In genomic region chr3:134353831-134354611, GRCh38 we compare ENCODE assay signal across 11 cellular contexts. TPM values are rescaled to one million over a fixed set of nuclear protein-coding genes. Genes with fewer than 3 reads are reported as not detected.
DNase-seq lines count a peak whose midpoint lies in the region; ATAC-seq, FAIRE-seq and TF ChIP-seq lines count a peak whose summit lies in the region.
"Had no signal": no experiment of that assay in that cellular context is flagged by ENCODE, and none has a peak within 500 bp of the region (broad histone marks: within the 10 kb centered on the region; RNA-seq: fewer than 3 reads in every experiment).

No MANE protein-coding gene starts in this region.

- H3K27me3 Mint-ChIP-seq in activated T-helper 2 cell treated with anti-CD3 and anti-CD28 coated beads, Interferon-gamma antibody, Interleukin-2, Interleukin-4, amounts not matched to agents 10 μg/mL and 5 μg/mL and 100 μg/mL, durations not matched to agents 14 hours and 24 hours and 36 hours (ENCODE audit: low read depth), result no peaks in the 10 kb centered on the region
- H3K27me3 Mint-ChIP-seq: stimulated activated memory B cell treated with anti-CD40 and anti-IgM and Interleukin-4, amounts not matched to agents 10 μg/mL and 1 μg/mL and 100 μg/mL, for 72 hours had no signal

- H3K4me2 ChIP-seq in smooth muscle cell, result no peak overlapping the region

- H3K9me3 ChIP-seq in smooth muscle cell (replicated peaks; ENCODE audit: low read depth), result no peaks in the 10 kb centered on the region

- H3K27ac ChIP-seq in angular gyrus (ENCODE audit: low read depth, low read length) (peak overlapping the region; percentile 57), smooth muscle cell (ENCODE audit: low read depth) (peak overlapping the region; percentile 88)

- H3K4me1 ChIP-seq in smooth muscle cell (ENCODE audit: low read depth), result peaks cover 32% of the 10 kb centered on the region

- H3K36me3 Mint-ChIP-seq in activated T-helper 2 cell treated with anti-CD3 and anti-CD28 coated beads, Interferon-gamma antibody, Interleukin-2, Interleukin-4, amounts not matched to agents 10 μg/mL and 5 μg/mL and 100 μg/mL, durations not matched to agents 14 hours and 24 hours and 36 hours (ENCODE audit: low read depth), result no peaks in the 10 kb centered on the region
- H3K36me3 Mint-ChIP-seq: stimulated activated memory B cell treated with anti-CD40 and anti-IgM and Interleukin-4, amounts not matched to agents 10 μg/mL and 1 μg/mL and 100 μg/mL, for 72 hours had no signal

- peak; percentile 79 for ATAC-seq in left colon
- ATAC-seq in HG03135 (IDR thresholded peaks at IDR 0.05; ENCODE audit: unreplicated experiment), result no peak
- ATAC-seq: stimulated activated memory B cell treated with anti-CD40 and anti-IgM and Interleukin-4, amounts not matched to agents 10 μg/mL and 1 μg/mL and 100 μg/mL, for 72 hours had no signal

- no peaks in the 10 kb centered on the region for H3K4me1 Mint-ChIP-seq in activated T-helper 2 cell treated with anti-CD3 and anti-CD28 coated beads, Interferon-gamma antibody, Interleukin-2, Interleukin-4, amounts not matched to agents 10 μg/mL and 5 μg/mL and 100 μg/mL, durations not matched to agents 14 hours and 24 hours and 36 hours (ENCODE audit: low read depth)
- H3K4me1 Mint-ChIP-seq: stimulated activated memory B cell treated with anti-CD40 and anti-IgM and Interleukin-4, amounts not matched to agents 10 μg/mL and 1 μg/mL and 100 μg/mL, for 72 hours had no signal

- no peak overlapping the region for H3K4me3 Mint-ChIP-seq in activated T-helper 2 cell treated with anti-CD3 and anti-CD28 coated beads, Interferon-gamma antibody, Interleukin-2, Interleukin-4, amounts not matched to agents 10 μg/mL and 5 μg/mL and 100 μg/mL, durations not matched to agents 14 hours and 24 hours and 36 hours (ENCODE audit: low read depth)
- H3K4me3 Mint-ChIP-seq: stimulated activated memory B cell treated with anti-CD40 and anti-IgM and Interleukin-4, amounts not matched to agents 10 μg/mL and 1 μg/mL and 100 μg/mL, for 72 hours had no signal

- peaks cover 15% of the 10 kb centered on the region for H3K79me2 ChIP-seq in smooth muscle cell (ENCODE audit: low read depth)

- H3K9ac ChIP-seq in smooth muscle cell (ENCODE audit: low read depth), result no peak overlapping the region

- H2AFZ ChIP-seq in smooth muscle cell (ENCODE audit: low read depth), result no peak overlapping the region

- no peak overlapping the region for H3K4me3 ChIP-seq in smooth muscle cell
- H3K4me3 ChIP-seq in foreskin fibroblast (ENCODE audit: low read depth in 1 of 2, low read length in 2 of 2), result no peak overlapping the region

- no peaks in the 10 kb centered on the region for H3K36me3 ChIP-seq in smooth muscle cell (ENCODE audit: low read depth)

- DNase-seq in left colon (peak; percentile 50 to 61), smooth muscle cell (lab: John Stamatoyannopoulos, UW; ENCODE audit: unreplicated experiment) (no peak), erythroblast (lab: John Stamatoyannopoulos, UW) (no peak), foreskin fibroblast (no peak)
- no peak for DNase-seq in activated T-helper 2 cell treated with anti-CD3 and anti-CD28 coated beads, Interferon-gamma antibody, Interleukin-2, Interleukin-4, amounts not matched to agents 10 μg/mL and 5 μg/mL and 100 μg/mL, durations not matched to agents 14 hours and 24 hours and 36 hours (ENCODE audit: low spot score)
- DNase-seq: DMS153, NCI-H1092 treated with DMSO at 0.1 percent for 48 hours had no signal

- WGBS in smooth muscle cell (ENCODE audit: low lambda C conversion rate), result 94% methylated on average over 7 of the region's 7 CpGs

- H3K9me3 Mint-ChIP-seq in activated T-helper 2 cell treated with anti-CD3 and anti-CD28 coated beads, Interferon-gamma antibody, Interleukin-2, Interleukin-4, amounts not matched to agents 10 μg/mL and 5 μg/mL and 100 μg/mL, durations not matched to agents 14 hours and 24 hours and 36 hours, result no peaks in the 10 kb centered on the region
- H3K9me3 Mint-ChIP-seq: stimulated activated memory B cell treated with anti-CD40 and anti-IgM and Interleukin-4, amounts not matched to agents 10 μg/mL and 1 μg/mL and 100 μg/mL, for 72 hours had no signal

- no peak overlapping the region for H3K27ac Mint-ChIP-seq in activated T-helper 2 cell treated with anti-CD3 and anti-CD28 coated beads, Interferon-gamma antibody, Interleukin-2, Interleukin-4, amounts not matched to agents 10 μg/mL and 5 μg/mL and 100 μg/mL, durations not matched to agents 14 hours and 24 hours and 36 hours
- H3K27ac Mint-ChIP-seq: stimulated activated memory B cell treated with anti-CD40 and anti-IgM and Interleukin-4, amounts not matched to agents 10 μg/mL and 1 μg/mL and 100 μg/mL, for 72 hours had no signal

- peaks cover 34% of the 10 kb centered on the region for H3F3A ChIP-seq in smooth muscle cell (ENCODE audit: low read depth)

- no peak for TF ChIP-seq POLR2A in erythroblast (IDR thresholded peaks at IDR 0.05; ENCODE audit: low read length)

- TF ChIP-seq CTCF in smooth muscle cell (IDR thresholded peaks at IDR 0.05; ENCODE audit: borderline replicate concordance, insufficient read depth, poor library complexity, severe bottlenecking) (no peak), foreskin fibroblast (IDR thresholded peaks at IDR 0.05; ENCODE audit: low read depth, low read length) (no peak)

- H4K20me1 ChIP-seq in smooth muscle cell (ENCODE audit: low read depth), result peaks cover 11% of the 10 kb centered on the region

- intact Hi-C loops in left colon (cut with DNase I, micrococcal nuclease), result no loop called here
- intact Hi-C loops in activated T-helper 2 cell treated with anti-CD3 and anti-CD28 coated beads, Interferon-gamma antibody, Interleukin-2, Interleukin-4, amounts not matched to agents 10 μg/mL and 5 μg/mL and 100 μg/mL, durations not matched to agents 14 hours and 24 hours and 36 hours (cut with micrococcal nuclease), result no loop called here

- FAIRE-seq in G401.6 (lab: Jason Lieb, UNC), result peak; percentile 72

- H3K27me3 ChIP-seq in smooth muscle cell (ENCODE audit: low read depth), result no peaks in the 10 kb centered on the region

RNA-seq across cellular contexts. Expression of gene AMOTL2, which starts 20.2 kb away (rescaled TPM):
- total RNA-seq in left colon (10 to 100 TPM; 17.6 to 18.7 TPM), smooth muscle cell (103 and 114 TPM in 2 replicates)
- polyA plus RNA-seq in smooth muscle cell, result 92.1 and 109 TPM in 2 replicates
- total RNA-seq in activated T-helper 2 cell treated with anti-CD3 and anti-CD28 coated beads, Interferon-gamma antibody, Interleukin-2, Interleukin-4, amounts not matched to agents 10 μg/mL and 5 μg/mL and 100 μg/mL, durations not matched to agents 14 hours and 24 hours and 36 hours, result not detected in 2 replicates

Comparison
In these comparisons a context has a peak if more than half of its experiments do, and no peak if none do; other contexts are left out.
1. DNase-seq: peak in left colon (2 of 2); none in smooth muscle cell (single experiment), erythroblast (0 of 2), foreskin fibroblast (0 of 2) and activated T-helper 2 cell treated with anti-CD3 and anti-CD28 coated beads, Interferon-gamma antibody, Interleukin-2, Interleukin-4, amounts not matched to agents 10 μg/mL and 5 μg/mL and 100 μg/mL, durations not matched to agents 14 hours and 24 hours and 36 hours (single experiment).
2. RNA of gene AMOTL2, which starts 20.2 kb away (total RNA-seq): 103 to 114 TPM in smooth muscle cell and 17.6 to 18.7 TPM in left colon; not detected in activated T-helper 2 cell treated with anti-CD3 and anti-CD28 coated beads, Interferon-gamma antibody, Interleukin-2, Interleukin-4, amounts not matched to agents 10 μg/mL and 5 μg/mL and 100 μg/mL, durations not matched to agents 14 hours and 24 hours and 36 hours; every median in the first group is over 10 times any median in the second.